21 cellular contexts compared by ENCODE assay signal in the genomic region with DNA sequence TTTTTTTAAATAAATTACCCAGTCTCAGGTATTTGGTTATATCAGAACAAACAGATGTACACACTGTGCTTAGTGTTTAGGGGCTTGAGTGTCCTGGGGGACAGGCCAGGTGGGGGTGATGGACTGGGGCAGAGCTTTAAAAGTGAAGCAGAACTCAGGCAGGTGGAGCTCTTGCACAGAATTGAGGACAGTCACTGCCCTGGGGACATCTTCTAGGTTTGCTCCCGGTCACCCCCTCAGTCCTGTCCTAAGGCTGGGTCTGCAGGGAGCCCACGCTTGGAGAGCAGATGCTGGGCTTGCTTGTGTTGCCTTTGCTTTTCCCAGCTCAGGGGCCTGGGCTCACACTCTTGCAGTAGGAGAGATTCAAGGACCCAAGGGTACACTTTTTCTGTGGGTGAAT. TPM values are rescaled to one million over a fixed set of nuclear protein-coding genes. Genes with fewer than 3 reads are reported as not detected.
"Had no signal": no experiment of that assay in that cellular context is flagged by ENCODE, and none has a peak within 500 bp of the region (broad histone marks: within the 10 kb centered on the region; RNA-seq: fewer than 3 reads in every experiment).

No MANE protein-coding gene starts in this region.

- H3K4me1 ChIP-seq: spleen, tibial artery, upper lobe of right lung, vagina had no signal

- H3K27ac Mint-ChIP-seq: naive B cell; nephron; stimulated activated memory B cell treated with anti-CD40 and anti-IgM and Interleukin-4, amounts not matched to agents 10 μg/mL and 1 μg/mL and 100 μg/mL, for 72 hours; stimulated activated naive CD8-positive, alpha-beta T cell treated with anti-CD3 and anti-CD28 coated beads, Interleukin-15, Interleukin-2, amounts not matched to agents 100 ng/mL and 50 ng/mL, for 24 hours had no signal

- H3K27me3 Mint-ChIP-seq: stimulated activated naive CD8-positive, alpha-beta T cell treated with anti-CD3 and anti-CD28 coated beads, Interleukin-15, Interleukin-2, amounts not matched to agents 100 ng/mL and 50 ng/mL, for 24 hours had no signal

- H3K4me1 Mint-ChIP-seq: naive B cell; stimulated activated memory B cell treated with anti-CD40 and anti-IgM and Interleukin-4, amounts not matched to agents 10 μg/mL and 1 μg/mL and 100 μg/mL, for 72 hours had no signal

- H3K27me3 ChIP-seq: dorsolateral prefrontal cortex, upper lobe of right lung, vagina had no signal

- H3K4me3 Mint-ChIP-seq: naive B cell; nephron; stimulated activated memory B cell treated with anti-CD40 and anti-IgM and Interleukin-4, amounts not matched to agents 10 μg/mL and 1 μg/mL and 100 μg/mL, for 72 hours; stimulated activated naive CD8-positive, alpha-beta T cell treated with anti-CD3 and anti-CD28 coated beads, Interleukin-15, Interleukin-2, amounts not matched to agents 100 ng/mL and 50 ng/mL, for 24 hours had no signal

- ATAC-seq: esophagus mucosa; psoas muscle; sciatic nerve; stimulated activated memory B cell treated with anti-CD40 and anti-IgM and Interleukin-4, amounts not matched to agents 10 μg/mL and 1 μg/mL and 100 μg/mL, for 72 hours; upper lobe of right lung had no signal

- H3K27ac ChIP-seq: dorsolateral prefrontal cortex, psoas muscle, spleen, tibial artery, upper lobe of right lung, vagina had no signal

- DNase-seq: cortex of kidney; dorsolateral prefrontal cortex; effector CD8-positive, alpha-beta T cell; mesenchymal stem cell; naive B cell; psoas muscle; retina; spleen; stimulated activated CD4-positive, alpha-beta T cell treated with anti-CD3 and anti-CD28 coated beads, Interleukin-15, amount 100 ng/mL, for 24 hours; stimulated activated CD4-positive, alpha-beta T cell treated with anti-CD3 and anti-CD28 coated beads, Interleukin-1b, Interleukin-23, amount 100 ng/mL, for 48 hours; stimulated activated CD4-positive, alpha-beta T cell treated with anti-CD3 and anti-CD28 coated beads, Interleukin-4, amount 100 ng/mL, for 24 hours; tibial artery; upper lobe of right lung had no signal

- H3K9me3 Mint-ChIP-seq: stimulated activated naive CD8-positive, alpha-beta T cell treated with anti-CD3 and anti-CD28 coated beads, Interleukin-15, Interleukin-2, amounts not matched to agents 100 ng/mL and 50 ng/mL, for 24 hours had no signal

- H3K9me3 ChIP-seq: psoas muscle, tibial artery, upper lobe of right lung, vagina had no signal

- H3K36me3 Mint-ChIP-seq: naive B cell; stimulated activated memory B cell treated with anti-CD40 and anti-IgM and Interleukin-4, amounts not matched to agents 10 μg/mL and 1 μg/mL and 100 μg/mL, for 72 hours had no signal

- H3K36me3 ChIP-seq: spleen, tibial artery, upper lobe of right lung, vagina had no signal

- H3K4me3 ChIP-seq: dorsolateral prefrontal cortex, lung, psoas muscle, spleen, tibial artery, upper lobe of right lung, vagina had no signal

RNA-seq across cellular contexts. Expression of gene GADD45G, which starts 10.8 kb away (rescaled TPM):
- polyA plus RNA-seq: fibroblast of lung had no signal
